1 cellular context compared by ENCODE assay signal in genomic region chrX:13688772-13689518, GRCh38.
A peak's percentile ranks its signal among the peaks of the same experiment; 100 is the strongest.
TF ChIP-seq lines count a peak whose summit lies in the region.

Gene RAB9A (plus strand): TSS chrX:13689128. CDS start chrX:13708747, 19,619 bp downstream.

TF ChIP-seq in H1, 55 proteins besides CTCF, POLR2A, EP300 and RAD21 (continued from another document):
- peak; percentile 85 for TF ChIP-seq YY1 (IDR thresholded peaks at IDR 0.05; ENCODE audit: low read depth, low read length)
- TF ChIP-seq RBBP5 (IDR thresholded peaks at IDR 0.05; ENCODE audit: borderline replicate concordance, low read depth, low read length), result no peak; the same call in 1 of the 2 replicates
- TF ChIP-seq HDAC6 (IDR thresholded peaks at IDR 0.05; ENCODE audit: low read depth, low read length), result no peak
- TF ChIP-seq PHF8 (conservative IDR thresholded peaks at IDR 0.05; ENCODE audit: low read depth, low read length), result peak; percentile 84
- TF ChIP-seq SIRT6 (IDR thresholded peaks at IDR 0.05; ENCODE audit: low read length), result no peak
- no peak for TF ChIP-seq KDM1A (IDR thresholded peaks at IDR 0.05; ENCODE audit: borderline replicate concordance, low read length)
- peak; percentile 64 for TF ChIP-seq ASH2L (IDR thresholded peaks at IDR 0.05; ENCODE audit: low read length)
